Comparison of ENCODE assay signal across 15 cellular contexts in genomic region chr4:168636506-168637176, GRCh38.
A peak's percentile ranks its signal among the peaks of the same experiment; 100 is the strongest.
DNase-seq lines count a peak whose midpoint lies in the region; ATAC-seq and TF ChIP-seq lines count a peak whose summit lies in the region.
"Had no signal": no experiment of that assay in that cellular context is flagged by ENCODE, and none has a peak within 500 bp of the region (broad histone marks: within the 10 kb centered on the region; RNA-seq: fewer than 3 reads in every experiment).

No MANE protein-coding gene starts in this region.

- 52 to 70% methylated on average over 2 of the region's 3 CpGs for WGBS in gastroesophageal sphincter (ENCODE audit: low coverage in 1 of 2), 2 donors

- H3K27ac ChIP-seq in AG04450 (ENCODE audit: low read depth, low read length) (peak overlapping the region; percentile 78), gastroesophageal sphincter (peak overlapping the region; percentile 55 to 68 (median 60)), parathyroid adenoma (peak overlapping the region; percentile 96), WERI-Rb-1 (no peak overlapping the region)

- no peak for TF ChIP-seq POLR2A in gastroesophageal sphincter (IDR thresholded peaks at IDR 0.05)

- peak; percentile 11 for ATAC-seq in SK-N-SH treated with all-trans-retinoic acid at 6 μM for 48 hours
- ATAC-seq in gastroesophageal sphincter = peak; percentile 38
- no peak for ATAC-seq in HG02852 (IDR thresholded peaks at IDR 0.05; ENCODE audit: unreplicated experiment)
- ATAC-seq: activated CD8-positive, alpha-beta memory T cell treated with anti-CD3 and anti-CD28 coated beads, Interleukin-2, amount 10 ng/mL, durations not matched to agents 7 days and 5 days; GM12878 had no signal

- H3K79me2 ChIP-seq in parathyroid adenoma = peaks cover 14% of the 10 kb centered on the region

- H3K4me1 ChIP-seq in gastroesophageal sphincter (peaks cover 4 to 37% (median 8%) of the 10 kb centered on the region in 3 donors), parathyroid adenoma (peaks cover 22% of the 10 kb centered on the region)

- TF ChIP-seq EP300 in gastroesophageal sphincter (IDR thresholded peaks at IDR 0.05) = no peak

- no peak overlapping the region for H3K4me3 ChIP-seq in AG04450 (ENCODE audit: low read depth, low read length)
- H3K4me3 ChIP-seq in gastroesophageal sphincter = no peak overlapping the region
- no peak overlapping the region for H3K4me3 ChIP-seq in parathyroid adenoma (ENCODE audit: low read depth, low read length)
- no peak overlapping the region for H3K4me3 ChIP-seq in WERI-Rb-1 (ENCODE audit: low read depth, low read length)
- H3K4me3 ChIP-seq: GM12878 had no signal

- H3K9me3 ChIP-seq in AG04450 (ENCODE audit: control insufficient read depth, insufficient read depth, low read length) (no peaks in the 10 kb centered on the region), gastroesophageal sphincter (no peaks in the 10 kb centered on the region), parathyroid adenoma (ENCODE audit: control insufficient read depth, low read length) (no peaks in the 10 kb centered on the region), WERI-Rb-1 (ENCODE audit: severe bottlenecking) (no peaks in the 10 kb centered on the region)

- peak overlapping the region; percentile 37 for H3K4me2 ChIP-seq in parathyroid adenoma (ENCODE audit: low read length)

- CTCF ChIA-PET in AG04450 (lab: Charles Lee) = interaction anchor here (0.8 to 2.1 kb wide), 5 partner anchors 13 to 316 kb away, joined by 3 to 13 read pairs (median 3); no protein-coding TSS in a partner anchor

- POLR2A ChIA-PET in AG04450 (lab: Yijun Ruan, JAX) = interaction anchor here (0.8 to 2.0 kb wide), 10 partner anchors 12 to 222 kb away, joined by 3 to 19 read pairs (median 4); no protein-coding TSS in a partner anchor

- no peak for DNase-seq in AG04450 (ENCODE audit: low read depth, low spot score)
- no peak for DNase-seq in WERI-Rb-1
- DNase-seq in NCI-H2107 (lab: John Stamatoyannopoulos, UW) = no peak
- DNase-seq in DMS 273 (lab: John Stamatoyannopoulos, UW; ENCODE audit: unreplicated experiment) = no peak
- DNase-seq: activated CD8-positive, alpha-beta memory T cell treated with anti-CD3 and anti-CD28 coated beads, Interleukin-2, amount 10 ng/mL, durations not matched to agents 7 days and 5 days; cerebellar nuclear complex; immature natural killer cell; NCI-H2029; stimulated activated CD4-positive, alpha-beta T cell treated with anti-CD3 and anti-CD28 coated beads, Interleukin-15, amount 100 ng/mL, for 24 hours; SW 1271 had no signal

- H3K9ac ChIP-seq in parathyroid adenoma = no peak overlapping the region

- TF ChIP-seq CTCF in AG04450 (IDR thresholded peaks at IDR 0.05; ENCODE audit: low read depth, low read length) = no peak
- no peak for TF ChIP-seq CTCF in gastroesophageal sphincter (IDR thresholded peaks at IDR 0.05)
- no peak for TF ChIP-seq CTCF in parathyroid adenoma (IDR thresholded peaks at IDR 0.05)
- TF ChIP-seq CTCF in WERI-Rb-1 (IDR thresholded peaks at IDR 0.05; ENCODE audit: low read depth, low read length) = no peak

- H3K36me3 ChIP-seq in gastroesophageal sphincter (no peaks in the 10 kb centered on the region), parathyroid adenoma (ENCODE audit: control insufficient read depth, insufficient read depth, low read length) (no peaks in the 10 kb centered on the region), WERI-Rb-1 (no peaks in the 10 kb centered on the region)

- H2AFZ ChIP-seq in parathyroid adenoma = no peak overlapping the region

- H3K27me3 ChIP-seq in AG04450 (ENCODE audit: control insufficient read depth, insufficient read depth, low read length) (no peaks in the 10 kb centered on the region), gastroesophageal sphincter (no peaks in the 10 kb centered on the region), parathyroid adenoma (ENCODE audit: control insufficient read depth, insufficient read depth, low read length) (no peaks in the 10 kb centered on the region), WERI-Rb-1 (ENCODE audit: insufficient read depth, low read depth, severe bottlenecking) (no peaks in the 10 kb centered on the region)

TF ChIP-seq in SK-N-SH treated with all-trans-retinoic acid at 6 μM for 48 hours, 23 proteins besides CTCF, POLR2A, EP300 and RAD21:
- TF ChIP-seq, protein P1, sequence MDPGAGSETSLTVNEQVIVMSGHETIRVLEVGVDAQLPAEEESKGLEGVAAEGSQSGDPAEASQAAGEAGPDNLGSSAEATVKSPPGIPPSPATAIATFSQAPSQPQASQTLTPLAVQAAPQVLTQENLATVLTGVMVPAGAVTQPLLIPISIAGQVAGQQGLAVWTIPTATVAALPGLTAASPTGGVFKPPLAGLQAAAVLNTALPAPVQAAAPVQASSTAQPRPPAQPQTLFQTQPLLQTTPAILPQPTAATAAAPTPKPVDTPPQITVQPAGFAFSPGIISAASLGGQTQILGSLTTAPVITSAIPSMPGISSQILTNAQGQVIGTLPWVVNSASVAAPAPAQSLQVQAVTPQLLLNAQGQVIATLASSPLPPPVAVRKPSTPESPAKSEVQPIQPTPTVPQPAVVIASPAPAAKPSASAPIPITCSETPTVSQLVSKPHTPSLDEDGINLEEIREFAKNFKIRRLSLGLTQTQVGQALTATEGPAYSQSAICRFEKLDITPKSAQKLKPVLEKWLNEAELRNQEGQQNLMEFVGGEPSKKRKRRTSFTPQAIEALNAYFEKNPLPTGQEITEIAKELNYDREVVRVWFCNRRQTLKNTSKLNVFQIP (CRISPR knock-in tag; IDR thresholded peaks at IDR 0.05; ENCODE audit: borderline replicate concordance, low read depth) = no peak
- TF ChIP-seq ISL1 (CRISPR knock-in tag; IDR thresholded peaks at IDR 0.05) = peak; percentile 55
